25 cellular contexts compared by ENCODE assay signal in the genomic region with DNA sequence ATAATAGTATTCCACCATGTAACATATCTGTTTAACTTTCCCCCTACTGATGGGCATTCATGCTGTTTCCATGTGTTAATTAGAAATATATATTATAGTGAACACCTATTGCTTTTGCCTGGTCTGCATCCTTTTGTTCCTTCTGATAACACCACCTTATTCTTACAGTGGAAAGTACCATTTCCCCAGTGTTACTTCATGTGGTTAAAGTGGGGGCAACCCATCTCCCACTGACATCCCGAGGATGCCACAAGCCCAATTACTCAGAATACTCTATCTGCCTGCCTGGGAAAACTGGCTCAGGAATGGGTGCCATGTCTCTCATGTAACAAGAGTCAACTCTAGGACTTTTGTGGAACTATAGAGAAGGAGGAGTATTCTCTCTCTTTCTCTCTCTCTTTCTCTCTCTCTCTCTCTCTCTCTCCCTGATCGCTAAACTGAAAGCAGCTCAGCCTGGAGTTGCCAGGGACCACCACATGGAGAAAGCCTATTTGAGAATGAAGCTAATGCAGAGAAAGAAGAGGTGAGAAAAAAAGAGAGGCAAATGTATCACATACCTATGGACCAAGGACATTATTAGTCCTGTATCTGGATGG.
A peak's percentile ranks its signal among the peaks of the same experiment; 100 is the strongest.
DNase-seq lines count a peak whose midpoint lies in the region; ATAC-seq and TF ChIP-seq lines count a peak whose summit lies in the region.
"Had no signal": no experiment of that assay in that cellular context is flagged by ENCODE, and none has a peak within 500 bp of the region (broad histone marks: within the 10 kb centered on the region; RNA-seq: fewer than 3 reads in every experiment).

No MANE protein-coding gene starts in this region.

- peaks cover 10% of the 10 kb centered on the region for H3K4me1 Mint-ChIP-seq in activated CD8-positive, alpha-beta T cell treated with anti-CD3 and anti-CD28 coated beads, Interleukin-2, amount 10 ng/mL, durations not matched to agents 7 days and 5 days (ENCODE audit: low read depth)
- peaks cover 11 to 12% of the 10 kb centered on the region in 2 donors for H3K4me1 Mint-ChIP-seq in natural killer cell treated with Interleukin-12 subunit alpha and Interleukin-12 subunit beta and Interleukin-15 and Interleukin-18, amount 100 ng/mL, for 72 hours (ENCODE audit: low read depth in 2 of 2)

- peaks cover 5% of the 10 kb centered on the region for H3K9me3 Mint-ChIP-seq in activated CD8-positive, alpha-beta T cell treated with anti-CD3 and anti-CD28 coated beads, Interleukin-2, amount 10 ng/mL, durations not matched to agents 7 days and 5 days (ENCODE audit: insufficient read depth)
- H3K9me3 Mint-ChIP-seq in natural killer cell treated with Interleukin-12 subunit alpha and Interleukin-12 subunit beta and Interleukin-15 and Interleukin-18, amount 100 ng/mL, for 72 hours = no peaks in the 10 kb centered on the region

- no peak for TF ChIP-seq CTCF in HEK293 (tag by site-specific recombination; IDR thresholded peaks at IDR 0.05)
- TF ChIP-seq CTCF in tibial nerve (IDR thresholded peaks at IDR 0.05) = no peak

- CTCF ChIA-PET in HEK293 (lab: Yijun Ruan, JAX) = interaction anchor here (0.7 kb wide), 1 partner anchor 21 kb away, joined by 3 read pairs; no protein-coding TSS in a partner anchor
- CTCF ChIA-PET in activated CD8-positive, alpha-beta T cell treated with anti-CD3 and anti-CD28 coated beads, Interleukin-2, amount 10 ng/mL, durations not matched to agents 7 days and 5 days (lab: Charles Lee) = interaction anchor here (1.0 kb wide), 1 partner anchor 18 kb away, joined by 3 read pairs; no protein-coding TSS in a partner anchor

- no peak overlapping the region for H3K27ac ChIP-seq in HEK293 (ENCODE audit: extremely low read depth, low read depth, low read length)
- no peak overlapping the region for H3K27ac ChIP-seq in tibial nerve

- 87 to 90% methylated on average over 2 of the region's 2 CpGs for WGBS in tibial nerve, 2 donors

- H3K9me3 ChIP-seq in HEK293 (ENCODE audit: control insufficient read depth, insufficient read depth, low read depth, low read length) = no peaks in the 10 kb centered on the region
- H3K9me3 ChIP-seq in tibial nerve = peaks cover 0 to 8% (median 0%) of the 10 kb centered on the region in 4 donors
- H3K9me3 ChIP-seq: BE2C, Caco-2 had no signal

- peaks cover 13% of the 10 kb centered on the region for H3K4me1 ChIP-seq in HEK293 (ENCODE audit: control insufficient read depth, insufficient read depth, low read length)
- peaks cover 0 to 9% (median 3%) of the 10 kb centered on the region in 4 donors for H3K4me1 ChIP-seq in tibial nerve
- H3K4me1 ChIP-seq: Caco-2 had no signal

- H3K36me3 ChIP-seq in HEK293 (ENCODE audit: control insufficient read depth in 2 of 2, insufficient read depth in 1 of 2, low read length in 2 of 2) (no peaks in the 10 kb centered on the region), tibial nerve (peaks cover 0 to 8% (median 0%) of the 10 kb centered on the region in 3 donors)
- H3K36me3 ChIP-seq: BE2C had no signal

- no peaks in the 10 kb centered on the region for H3K27me3 ChIP-seq in tibial nerve
- H3K27me3 ChIP-seq: BE2C had no signal

- peaks cover 22% of the 10 kb centered on the region for H3K36me3 Mint-ChIP-seq in activated CD8-positive, alpha-beta T cell treated with anti-CD3 and anti-CD28 coated beads, Interleukin-2, amount 10 ng/mL, durations not matched to agents 7 days and 5 days (ENCODE audit: low read depth)
- H3K36me3 Mint-ChIP-seq in natural killer cell treated with Interleukin-12 subunit alpha and Interleukin-12 subunit beta and Interleukin-15 and Interleukin-18, amount 100 ng/mL, for 72 hours = no peaks in the 10 kb centered on the region

- no peak overlapping the region for H3K4me3 Mint-ChIP-seq in activated CD8-positive, alpha-beta T cell treated with anti-CD3 and anti-CD28 coated beads, Interleukin-2, amount 10 ng/mL, durations not matched to agents 7 days and 5 days
- H3K4me3 Mint-ChIP-seq in natural killer cell treated with Interleukin-12 subunit alpha and Interleukin-12 subunit beta and Interleukin-15 and Interleukin-18, amount 100 ng/mL, for 72 hours = peak overlapping the region; percentile 1
- H3K4me3 Mint-ChIP-seq: CD4-positive, CD25-positive, alpha-beta regulatory T cell had no signal

- peak; percentile 72 for ATAC-seq in activated CD8-positive, alpha-beta T cell treated with anti-CD3 and anti-CD28 coated beads, Interleukin-2, amount 10 ng/mL, durations not matched to agents 7 days and 5 days
- ATAC-seq in natural killer cell treated with Interleukin-12 subunit alpha and Interleukin-12 subunit beta and Interleukin-15 and Interleukin-18, amount 100 ng/mL, for 72 hours = peak in 1 of 2 donors; percentile 74
- no peak for ATAC-seq in GM19467 (IDR thresholded peaks at IDR 0.05; ENCODE audit: unreplicated experiment)
- ATAC-seq: HCT116, PC-3 had no signal

- DNase-seq in activated CD8-positive, alpha-beta T cell treated with anti-CD3 and anti-CD28 coated beads, Interleukin-2, amount 10 ng/mL, durations not matched to agents 7 days and 5 days = no peak
- DNase-seq in astrocyte of the hippocampus (ENCODE audit: low read depth, low spot score) (peak; percentile 12), T-helper 2 cell (no peak), tibial nerve (ENCODE audit: low spot score in 2 of 2) (no peak)
- no peak for DNase-seq in natural killer cell treated with Interleukin-12 subunit alpha and Interleukin-12 subunit beta and Interleukin-15 and Interleukin-18, amount 100 ng/mL, for 72 hours (ENCODE audit: low spot score)
- no peak for DNase-seq in NK-92 treated with Interleukin-12 subunit alpha and Interleukin-12 subunit beta, amount 100 ng/mL, for 24 hours (lab: John Stamatoyannopoulos, UW)
- DNase-seq: BE2C; Caco-2; CD4-positive, CD25-positive, alpha-beta regulatory T cell; DMS153; GDM1; GOT3; KBM-7; MV-4-11; NCI-H1417; NCI-H187; NCI-H2107; NCI-H2227 treated with DMSO at 0.1 percent for 48 hours; NCI-H524; PC-3; RPMI8226; SHP77 treated with DMSO at 0.1 percent for 48 hours had no signal

- H3K4me3 ChIP-seq in HEK293 (ENCODE audit: low read depth, low read length) (no peak overlapping the region), tibial nerve (no peak overlapping the region)

- TF ChIP-seq EP300 in tibial nerve (IDR thresholded peaks at IDR 0.05) = no peak

- no peak for TF ChIP-seq POLR2A in tibial nerve (IDR thresholded peaks at IDR 0.05)

- H3K27ac Mint-ChIP-seq in activated CD8-positive, alpha-beta T cell treated with anti-CD3 and anti-CD28 coated beads, Interleukin-2, amount 10 ng/mL, durations not matched to agents 7 days and 5 days = no peak overlapping the region
- no peak overlapping the region for H3K27ac Mint-ChIP-seq in natural killer cell treated with Interleukin-12 subunit alpha and Interleukin-12 subunit beta and Interleukin-15 and Interleukin-18, amount 100 ng/mL, for 72 hours

- no peaks in the 10 kb centered on the region for H3K27me3 Mint-ChIP-seq in activated CD8-positive, alpha-beta T cell treated with anti-CD3 and anti-CD28 coated beads, Interleukin-2, amount 10 ng/mL, durations not matched to agents 7 days and 5 days (ENCODE audit: low read depth)
- H3K27me3 Mint-ChIP-seq in natural killer cell treated with Interleukin-12 subunit alpha and Interleukin-12 subunit beta and Interleukin-15 and Interleukin-18, amount 100 ng/mL, for 72 hours = no peaks in the 10 kb centered on the region
- H3K27me3 Mint-ChIP-seq: CD4-positive, CD25-positive, alpha-beta regulatory T cell had no signal

- POLR2A ChIA-PET in HEK293 (lab: Yijun Ruan, JAX) = no interaction called here
- POLR2A ChIA-PET in activated CD8-positive, alpha-beta T cell treated with anti-CD3 and anti-CD28 coated beads, Interleukin-2, amount 10 ng/mL, durations not matched to agents 7 days and 5 days (lab: Charles Lee) = interaction anchor here (1.2 kb wide), 1 partner anchor 126 kb away, joined by 4 read pairs; no protein-coding TSS in a partner anchor

TF ChIP-seq in HEK293, 187 proteins besides CTCF, POLR2A, EP300 and RAD21:
- peak; percentile 97 for TF ChIP-seq ZNF596 (tag by site-specific recombination; IDR thresholded peaks at IDR 0.05)
- no peak for TF ChIP-seq ZNF654 (tag by site-specific recombination; IDR thresholded peaks at IDR 0.05; ENCODE audit: low read depth)
